In genomic region chr7:27237735-27238334, GRCh38 we compare ENCODE assay signal across 13 cellular contexts. TPM values are rescaled to one million over a fixed set of nuclear protein-coding genes. Genes with fewer than 3 reads are reported as not detected.
DNase-seq lines count a peak whose midpoint lies in the region; FAIRE-seq and TF ChIP-seq lines count a peak whose summit lies in the region.
"Had no signal": no experiment of that assay in that cellular context is flagged by ENCODE, and none has a peak within 500 bp of the region (broad histone marks: within the 10 kb centered on the region; RNA-seq: fewer than 3 reads in every experiment).

No MANE protein-coding gene starts in this region.

- WGBS in mammary epithelial cell (ENCODE audit: low coverage, missing lambda C conversion rate), result 85% methylated on average over 1 of the region's 1 CpG
- WGBS in neuronal stem cell (ENCODE audit: extremely low coverage in 2 of 2, insufficient read length in 2 of 2, insufficient replicate concordance in 1 of 2), 2 donors, result no CpG with 5 or more reads among the region's 1 CpG
- WGBS in small intestine, 3 donors, result 85 to 87% (median 86%) methylated on average over 1 of the region's 1 CpG

- BruUV-seq in mammary epithelial cell (replicated peaks; lab: Mats Ljungman, UMichigan), result no TSS peak

- in situ Hi-C loops in mammary epithelial cell (cut with MboI; ENCODE audit: low sequenced_read_pairs in 2 of 2), result no loop called here

- H3K4me1 ChIP-seq in mammary epithelial cell (ENCODE audit: insufficient read depth, low read length) (peaks cover 11% of the 10 kb centered on the region), neuronal stem cell (ENCODE audit: control insufficient read depth in 2 of 2, insufficient read depth in 1 of 2, low read depth in 1 of 2, low read length in 2 of 2) (peaks cover 8 to 14% of the 10 kb centered on the region in 2 donors), small intestine (ENCODE audit: control insufficient read depth in 2 of 2, insufficient read depth in 1 of 2, low read depth in 1 of 2, low read length in 1 of 2) (no peaks in the 10 kb centered on the region)
- H3K4me1 ChIP-seq: parathyroid adenoma had no signal

- no peak for TF ChIP-seq CTCF in mammary epithelial cell (conservative IDR thresholded peaks at IDR 0.05 in 1 of 2, IDR thresholded peaks at IDR 0.05 in 1 of 2; ENCODE audit: extremely low read depth in 1 of 2, insufficient read depth in 1 of 2, low read depth in 1 of 2, low read length in 2 of 2)

- intact Hi-C loops in mammary epithelial cell (cut with micrococcal nuclease), result no loop called here

- DNase-seq in GM03348 (ENCODE audit: low spot score), result peak; percentile 68
- DNase-seq in LHCN-M2 (ENCODE audit: low read depth), result peak; percentile 73
- DNase-seq in mammary epithelial cell, result peak; percentile 64
- DNase-seq in neuronal stem cell (ENCODE audit: low spot score), result no peak
- no peak for DNase-seq in T-helper 2 cell treated with Interferon-gamma antibody and Interleukin-4, amounts not matched to agents 5 μg/mL and 100 μg/mL, for 36 hours (ENCODE audit: low spot score)
- DNase-seq in small intestine, result no peak
- DNase-seq in NCI-H524 (lab: John Stamatoyannopoulos, UW), result no peak
- DNase-seq: DMS79; stimulated activated CD4-positive, alpha-beta T cell treated with anti-CD3 and anti-CD28 coated beads, Interleukin-4, amount 100 ng/mL, for 1 hour had no signal

- H3K36me3 Mint-ChIP-seq in T-helper 2 cell treated with Interferon-gamma antibody and Interleukin-4, amounts not matched to agents 5 μg/mL and 100 μg/mL, for 36 hours (ENCODE audit: low read depth), result no peaks in the 10 kb centered on the region

- no peaks in the 10 kb centered on the region for H3K36me3 ChIP-seq in mammary epithelial cell (ENCODE audit: insufficient read depth, low read length)
- no peaks in the 10 kb centered on the region for H3K36me3 ChIP-seq in neuronal stem cell (replicated peaks in 1 of 2; ENCODE audit: control insufficient read depth in 2 of 2, insufficient read depth in 2 of 2, low read length in 2 of 2)
- no peaks in the 10 kb centered on the region for H3K36me3 ChIP-seq in small intestine (ENCODE audit: control insufficient read depth in 2 of 2, insufficient read depth in 2 of 2, low read length in 2 of 2)
- H3K36me3 ChIP-seq: thoracic aorta had no signal

- H2BK12ac ChIP-seq in neuronal stem cell (ENCODE audit: low read length), result no peak overlapping the region

- CTCF ChIA-PET in mammary epithelial cell (lab: Charles Lee; ENCODE audit: low non-redundant PET), result interaction anchor here (0.6 kb wide), 1 partner anchor 94 kb away, joined by 3 read pairs; no protein-coding TSS in a partner anchor

- no peak overlapping the region for H2AFZ ChIP-seq in mammary epithelial cell (ENCODE audit: low read depth, low read length)
- H2AFZ ChIP-seq in neuronal stem cell (ENCODE audit: low read length), result no peak overlapping the region
- H2AFZ ChIP-seq: parathyroid adenoma had no signal

- H3K9me3 ChIP-seq in mammary epithelial cell (replicated peaks; ENCODE audit: insufficient read depth, low read length) (no peaks in the 10 kb centered on the region), neuronal stem cell (replicated peaks in 1 of 2; ENCODE audit: control insufficient read depth in 2 of 2, insufficient read depth in 1 of 2, low read depth in 1 of 2, low read length in 2 of 2) (peaks cover 0 to 10% of the 10 kb centered on the region in 2 donors), small intestine (ENCODE audit: control insufficient read depth, low read depth) (no peaks in the 10 kb centered on the region)
- H3K9me3 ChIP-seq: thoracic aorta had no signal

- H3K23ac ChIP-seq in neuronal stem cell (ENCODE audit: low read depth, low read length, poor library complexity), result no peak overlapping the region

- H3K27me3 Mint-ChIP-seq in T-helper 2 cell treated with Interferon-gamma antibody and Interleukin-4, amounts not matched to agents 5 μg/mL and 100 μg/mL, for 36 hours (ENCODE audit: low read depth), result peaks cover 84% of the 10 kb centered on the region

- H3K4ac ChIP-seq in neuronal stem cell (ENCODE audit: low read length), result no peak overlapping the region

- H3K27ac ChIP-seq in mammary epithelial cell (ENCODE audit: insufficient read depth, low read depth, low read length) (no peak overlapping the region), neuronal stem cell (replicated peaks; ENCODE audit: low read length) (no peak overlapping the region), small intestine (ENCODE audit: low read depth in 1 of 2, low read length in 1 of 2) (no peak overlapping the region)
- H3K27ac ChIP-seq: parathyroid adenoma, thoracic aorta had no signal

- H3K79me2 ChIP-seq in mammary epithelial cell (ENCODE audit: insufficient read depth, low read length), result no peaks in the 10 kb centered on the region
- H3K79me2 ChIP-seq: parathyroid adenoma had no signal

- H4K8ac ChIP-seq in neuronal stem cell (ENCODE audit: low read depth, low read length), result no peak overlapping the region

- H3K4me3 ChIP-seq in mammary epithelial cell (replicated peaks in 1 of 3; ENCODE audit: insufficient read depth in 1 of 3, low read depth in 2 of 3, low read length in 3 of 3) (no peak overlapping the region), neuronal stem cell (ENCODE audit: low read length in 2 of 2) (no peak overlapping the region), small intestine (ENCODE audit: low read depth in 1 of 2, low read length in 2 of 2) (no peak overlapping the region)
- H3K4me3 ChIP-seq: thoracic aorta had no signal

- H3K18ac ChIP-seq in neuronal stem cell (ENCODE audit: low read length), result no peak overlapping the region

- no peak overlapping the region for H2BK5ac ChIP-seq in neuronal stem cell (ENCODE audit: low read length)

- no peak overlapping the region for H2AK5ac ChIP-seq in neuronal stem cell (ENCODE audit: low read depth, low read length)

- no peak overlapping the region for H2BK120ac ChIP-seq in neuronal stem cell (ENCODE audit: low read depth, low read length)

- no peak overlapping the region for H4K91ac ChIP-seq in neuronal stem cell (ENCODE audit: low read depth, low read length, poor library complexity)

- H3K14ac ChIP-seq in neuronal stem cell (ENCODE audit: low read length), result peak overlapping the region; percentile 32

- H3K4me2 ChIP-seq in mammary epithelial cell (ENCODE audit: insufficient read depth, low read depth, low read length), result no peak overlapping the region
- H3K4me2 ChIP-seq in neuronal stem cell (ENCODE audit: insufficient read depth, low read length, poor library complexity, severe bottlenecking), result no peak overlapping the region

- H3K79me1 ChIP-seq in neuronal stem cell (ENCODE audit: low read depth, low read length), result no peaks in the 10 kb centered on the region

- H3K9ac ChIP-seq in mammary epithelial cell (ENCODE audit: insufficient read depth, low read length), result no peak overlapping the region
- H3K9ac ChIP-seq in neuronal stem cell (ENCODE audit: low read depth, low read length, poor library complexity), result no peak overlapping the region
- H3K9ac ChIP-seq: parathyroid adenoma had no signal

- H3K4me1 Mint-ChIP-seq in T-helper 2 cell treated with Interferon-gamma antibody and Interleukin-4, amounts not matched to agents 5 μg/mL and 100 μg/mL, for 36 hours (ENCODE audit: low read depth), result no peaks in the 10 kb centered on the region

- H4K20me1 ChIP-seq in mammary epithelial cell (ENCODE audit: insufficient read depth, low read length), result no peaks in the 10 kb centered on the region

- dilution Hi-C loops in mammary epithelial cell (cut with HindIII; ENCODE audit: low sequenced_read_pairs), result no loop called here

- H3K27me3 ChIP-seq in mammary epithelial cell (ENCODE audit: insufficient read depth, low read length) (peaks cover 45% of the 10 kb centered on the region), neuronal stem cell (ENCODE audit: control insufficient read depth in 3 of 3, insufficient read depth in 3 of 3, low read depth in 1 of 3, low read length in 3 of 3) (peaks cover 47 to 84% (median 82%) of the 10 kb centered on the region in 3 experiments), small intestine (ENCODE audit: control insufficient read depth in 2 of 2, insufficient read depth in 2 of 2, low read length in 2 of 2) (peaks cover 4 to 52% of the 10 kb centered on the region in 2 donors)

- no peak overlapping the region for H3K4me3 Mint-ChIP-seq in T-helper 2 cell treated with Interferon-gamma antibody and Interleukin-4, amounts not matched to agents 5 μg/mL and 100 μg/mL, for 36 hours
- H3K4me3 Mint-ChIP-seq: T-helper 1 cell treated with Interleukin-12 subunit alpha and Interleukin-12 subunit beta and Interleukin-4 antibody, amounts not matched to agents 30 μg/mL and 1 μg/mL, for 36 hours had no signal

- FAIRE-seq in small intestine (lab: Jason Lieb, UNC), result no peak
- FAIRE-seq: keratinocyte had no signal

- H2BK15ac ChIP-seq in neuronal stem cell (ENCODE audit: low read length), result no peak overlapping the region

- H3K9me3 Mint-ChIP-seq in T-helper 2 cell treated with Interferon-gamma antibody and Interleukin-4, amounts not matched to agents 5 μg/mL and 100 μg/mL, for 36 hours, result no peaks in the 10 kb centered on the region
- H3K9me3 Mint-ChIP-seq: T-helper 1 cell treated with Interleukin-12 subunit alpha and Interleukin-12 subunit beta and Interleukin-4 antibody, amounts not matched to agents 30 μg/mL and 1 μg/mL, for 36 hours had no signal

- no peak overlapping the region for H3K27ac Mint-ChIP-seq in T-helper 2 cell treated with Interferon-gamma antibody and Interleukin-4, amounts not matched to agents 5 μg/mL and 100 μg/mL, for 36 hours
- H3K27ac Mint-ChIP-seq: T-helper 1 cell treated with Interleukin-12 subunit alpha and Interleukin-12 subunit beta and Interleukin-4 antibody, amounts not matched to agents 30 μg/mL and 1 μg/mL, for 36 hours had no signal

RNA-seq across cellular contexts. Expression of gene EVX1, which starts 4.8 kb away (rescaled TPM):
- total RNA-seq in LHCN-M2 (2014; rRNA removed), result not detected in 2 replicates
- not detected for polyA plus RNA-seq in LHCN-M2 (2012)
- not detected for total RNA-seq in mammary epithelial cell
- polyA plus RNA-seq in mammary epithelial cell, result not detected
- not detected for polyA minus RNA-seq in mammary epithelial cell
- not detected for polyA plus RNA-seq in neuronal stem cell (2013, experiment 1 of 2)
- polyA plus RNA-seq in neuronal stem cell (2013, experiment 2 of 2), result not detected
- not detected for polyA plus RNA-seq in small intestine
- total RNA-seq: thoracic aorta had no signal
- polyA plus RNA-seq: keratinocyte had no signal

RNA-seq across cellular contexts. Expression of gene HOXA13, which starts 37.9 kb away (rescaled TPM):
- total RNA-seq in LHCN-M2 (2014; rRNA removed), result 0.06 and 0.11 TPM in 2 replicates
- polyA plus RNA-seq in LHCN-M2 (2012), result 0.40 TPM
- total RNA-seq in mammary epithelial cell, result not detected
- not detected for polyA plus RNA-seq in mammary epithelial cell
- polyA minus RNA-seq in mammary epithelial cell, result not detected
- polyA plus RNA-seq in neuronal stem cell (2013, experiment 1 of 2), result not detected
- not detected for polyA plus RNA-seq in neuronal stem cell (2013, experiment 2 of 2)
- not detected for polyA plus RNA-seq in small intestine
- polyA plus RNA-seq: keratinocyte had no signal

RNA-seq across cellular contexts. Expression of gene HOXA11, which starts 52.8 kb away (rescaled TPM):
- total RNA-seq in LHCN-M2 (2014; rRNA removed) (3.9 and 4.0 TPM in 2 replicates), mammary epithelial cell (under 1 TPM; 0.17 to 0.96 TPM)
- polyA plus RNA-seq in LHCN-M2 (2012), result 0.94 TPM
- polyA plus RNA-seq in mammary epithelial cell (0.12 TPM), small intestine (not detected)
- not detected for polyA minus RNA-seq in mammary epithelial cell
- not detected for polyA plus RNA-seq in neuronal stem cell (2013, experiment 1 of 2)
- polyA plus RNA-seq in neuronal stem cell (2013, experiment 2 of 2), result not detected

Comparison
In these comparisons a context has a peak if more than half of its experiments do, and no peak if none do; other contexts are left out.
1. DNase-seq: peak in GM03348 (single experiment), LHCN-M2 (single experiment) and mammary epithelial cell (single experiment); none in neuronal stem cell (single experiment), T-helper 2 cell treated with Interferon-gamma antibody and Interleukin-4, amounts not matched to agents 5 μg/mL and 100 μg/mL, for 36 hours (single experiment), small intestine (single experiment) and NCI-H524 (0 of 2).